Comparison of ENCODE assay signal across 16 cellular contexts in the genomic region with DNA sequence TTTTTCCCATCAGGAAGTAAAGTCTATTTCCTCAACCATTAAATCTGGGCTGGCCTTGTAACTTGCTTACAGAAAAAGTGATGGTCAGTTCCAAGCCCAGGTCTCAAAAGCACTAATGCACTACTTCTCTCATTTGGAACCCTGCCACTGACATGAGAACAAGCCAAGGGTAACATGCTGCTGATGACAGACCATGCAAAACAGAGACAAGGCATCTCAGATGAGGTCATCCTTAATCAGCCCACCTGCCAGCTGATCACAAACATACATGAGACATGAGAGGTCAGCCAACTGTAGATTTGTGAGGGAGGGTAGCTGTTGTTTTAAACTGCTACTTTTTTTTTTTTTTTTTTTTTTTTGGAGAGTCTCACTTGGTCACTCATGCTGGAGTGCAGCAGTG. TPM values are rescaled to one million over a fixed set of nuclear protein-coding genes. Genes with fewer than 3 reads are reported as not detected.
A peak's percentile ranks its signal among the peaks of the same experiment; 100 is the strongest.
DNase-seq lines count a peak whose midpoint lies in the region; ATAC-seq and TF ChIP-seq lines count a peak whose summit lies in the region.
"Had no signal": no experiment of that assay in that cellular context is flagged by ENCODE, and none has a peak within 500 bp of the region (broad histone marks: within the 10 kb centered on the region; RNA-seq: fewer than 3 reads in every experiment).

No MANE protein-coding gene starts in this region.

- no peaks in the 10 kb centered on the region for H3K27me3 Mint-ChIP-seq in Caco-2 (ENCODE audit: insufficient read depth, unreplicated experiment)
- H3K27me3 Mint-ChIP-seq: IgD-negative memory B cell had no signal

- peaks cover 7% of the 10 kb centered on the region for H3K4me1 Mint-ChIP-seq in Caco-2 (ENCODE audit: low read depth, unreplicated experiment)
- H3K4me1 Mint-ChIP-seq: nephron, WTC11 had no signal

- no peak overlapping the region for H3K9ac ChIP-seq in SK-N-SH
- H3K9ac ChIP-seq: BLaER1 treated with 17β-estradiol and CSF1 and Interleukin-3, amounts not matched to agents 10 nM and 100 nM had no signal

- CTCF ChIA-PET in A673 (lab: Charles Lee) (no interaction called here), SK-N-SH (lab: Yijun Ruan, JAX) (interaction anchor here (0.9 kb wide), 1 partner anchor 93 kb away, joined by 3 read pairs; no protein-coding TSS in a partner anchor), Caco-2 (lab: Charles Lee) (no interaction called here)

- no peak overlapping the region for H3K4me2 ChIP-seq in SK-N-SH
- H3K4me2 ChIP-seq: BLaER1 treated with 17β-estradiol and CSF1 and Interleukin-3, amounts not matched to agents 10 nM and 100 nM had no signal

- H3K36me3 ChIP-seq in A673 (ENCODE audit: insufficient read depth, low read length, poor library complexity, severe bottlenecking) (peaks cover under 1% of the 10 kb centered on the region), SK-N-SH (replicated peaks in 1 of 2; ENCODE audit: control insufficient read depth in 1 of 2, insufficient read depth in 2 of 2, low read length in 1 of 2) (peaks cover 3 to 16% of the 10 kb centered on the region in 2 experiments), upper lobe of right lung (peaks cover 47% of the 10 kb centered on the region), Caco-2 (ENCODE audit: control insufficient read depth, insufficient read depth, low read length) (no peaks in the 10 kb centered on the region)

- no peaks in the 10 kb centered on the region for H3K4me1 ChIP-seq in A673 (ENCODE audit: insufficient read depth, low read length, poor library complexity, severe bottlenecking)
- no peaks in the 10 kb centered on the region; a peak in 1 of 4 replicates for H3K4me1 ChIP-seq in SK-N-SH (ENCODE audit: control insufficient read depth in 1 of 2, insufficient read depth in 2 of 2, low read depth in 1 of 2, low read length in 1 of 2)
- H3K4me1 ChIP-seq in upper lobe of right lung, result no peaks in the 10 kb centered on the region
- H3K4me1 ChIP-seq in Caco-2, result no peaks in the 10 kb centered on the region
- H3K4me1 ChIP-seq: BLaER1 treated with 17β-estradiol and CSF1 and Interleukin-3, amounts not matched to agents 10 nM and 100 nM; SJSA1; upper lobe of left lung had no signal

- H2AFZ ChIP-seq in SK-N-SH (ENCODE audit: low read depth), result no peak overlapping the region

- H3K4me3 Mint-ChIP-seq in Caco-2 (ENCODE audit: unreplicated experiment), result no peak overlapping the region
- H3K4me3 Mint-ChIP-seq: IgD-negative memory B cell, nephron, WTC11 had no signal

- DNase-seq in A673 (ENCODE audit: low spot score) (peak; percentile 2), SK-N-SH (peak; percentile 19), fibroblast of the conjunctiva (ENCODE audit: low read depth) (peak; percentile 67), upper lobe of right lung (no peak), Caco-2 (no peak), SKM-1 (lab: John Stamatoyannopoulos, UW; ENCODE audit: unreplicated experiment) (no peak), COLO668 (lab: John Stamatoyannopoulos, UW; ENCODE audit: unreplicated experiment) (no peak)
- DNase-seq: activated T-cell treated with anti-CD3 and anti-CD28 coated beads for 4 hours, NCI-H524, upper lobe of left lung had no signal

- H3K27ac Mint-ChIP-seq in Caco-2 (ENCODE audit: unreplicated experiment), result no peak overlapping the region
- H3K27ac Mint-ChIP-seq: nephron, WTC11 had no signal

- H3K27me3 ChIP-seq in A673 (replicated peaks; ENCODE audit: insufficient read depth, low read depth, low read length, poor library complexity) (no peaks in the 10 kb centered on the region), SK-N-SH (ENCODE audit: insufficient read depth) (no peaks in the 10 kb centered on the region), upper lobe of right lung (no peaks in the 10 kb centered on the region), Caco-2 (replicated peaks; ENCODE audit: control insufficient read depth, insufficient read depth, low read length) (no peaks in the 10 kb centered on the region)
- H3K27me3 ChIP-seq: BLaER1 treated with 17β-estradiol and CSF1 and Interleukin-3, amounts not matched to agents 10 nM and 100 nM; SJSA1; upper lobe of left lung had no signal

- TF ChIP-seq RAD21 in SK-N-SH (IDR thresholded peaks at IDR 0.05; ENCODE audit: low read length), result no peak

- H3K4me3 ChIP-seq in A673 (ENCODE audit: low read depth, low read length, poor library complexity, severe bottlenecking) (no peak overlapping the region), SK-N-SH (ENCODE audit: low read depth in 2 of 2, low read length in 1 of 2) (no peak overlapping the region), upper lobe of right lung (no peak overlapping the region), Caco-2 (ENCODE audit: low read depth, low read length) (no peak overlapping the region)
- H3K4me3 ChIP-seq: BLaER1 treated with 17β-estradiol and CSF1 and Interleukin-3, amounts not matched to agents 10 nM and 100 nM; SJSA1; upper lobe of left lung had no signal

- H3K9me3 Mint-ChIP-seq in Caco-2 (ENCODE audit: unreplicated experiment), result peaks cover 11% of the 10 kb centered on the region
- H3K9me3 Mint-ChIP-seq: nephron, WTC11 had no signal

- H3K9me2 ChIP-seq in SK-N-SH, result no peaks in the 10 kb centered on the region

- H3K27ac ChIP-seq in A673 (ENCODE audit: low read depth, low read length, poor library complexity, severe bottlenecking), result no peak overlapping the region
- H3K27ac ChIP-seq in SK-N-SH (ENCODE audit: low read depth in 2 of 2, low read length in 1 of 2), result no peak overlapping the region
- no peak overlapping the region for H3K27ac ChIP-seq in upper lobe of right lung
- H3K27ac ChIP-seq: BLaER1 treated with 17β-estradiol and CSF1 and Interleukin-3, amounts not matched to agents 10 nM and 100 nM; SJSA1; upper lobe of left lung had no signal

- H4K20me1 ChIP-seq in SK-N-SH (ENCODE audit: insufficient read depth), result no peaks in the 10 kb centered on the region
- H4K20me1 ChIP-seq: BLaER1 treated with 17β-estradiol and CSF1 and Interleukin-3, amounts not matched to agents 10 nM and 100 nM had no signal

- no peaks in the 10 kb centered on the region for H3K79me2 ChIP-seq in SK-N-SH (ENCODE audit: insufficient read depth)

- peaks cover 8% of the 10 kb centered on the region for H3F3A ChIP-seq in SK-N-SH (replicated peaks; ENCODE audit: insufficient read depth)

- POLR2A ChIA-PET in A673 (lab: Charles Lee; ENCODE audit: low non-redundant PET), result no interaction called here
- POLR2A ChIA-PET in SK-N-SH (lab: Yijun Ruan, JAX), result interaction anchor here (1.1 kb wide), 1 partner anchor 16 kb away, joined by 3 read pairs; the partner anchor contains the start of gene TWF1
- POLR2A ChIA-PET in Caco-2 (lab: Charles Lee), result no interaction called here

- TF ChIP-seq EP300 in SK-N-SH (IDR thresholded peaks at IDR 0.05; ENCODE audit: borderline replicate concordance in 1 of 2, low read depth in 1 of 2, low read length in 1 of 2), result no peak

- intact Hi-C loops in A673 (cut with micrococcal nuclease; ENCODE audit: unreplicated experiment), result no loop called here
- intact Hi-C loops in upper lobe of right lung (cut with DNase I), result no loop called here
- intact Hi-C loops in Caco-2 (cut with micrococcal nuclease; ENCODE audit: unreplicated experiment), result no loop called here

- H3K36me3 Mint-ChIP-seq in Caco-2 (ENCODE audit: insufficient read depth, unreplicated experiment), result peaks cover 22% of the 10 kb centered on the region

- ATAC-seq in GM18511 (IDR thresholded peaks at IDR 0.05; ENCODE audit: unreplicated experiment) (peak; percentile 58), upper lobe of right lung (no peak)
- ATAC-seq: WTC11 had no signal

- BruUV-seq in A673 (replicated peaks; lab: Mats Ljungman, UMichigan) (no TSS peak), Caco-2 (replicated peaks; lab: Mats Ljungman, UMichigan) (no TSS peak)

- TF ChIP-seq CTCF in A673 (conservative IDR thresholded peaks at IDR 0.05; ENCODE audit: low read depth, low read length), result no peak
- no peak for TF ChIP-seq CTCF in SK-N-SH (IDR thresholded peaks at IDR 0.05)
- TF ChIP-seq CTCF in upper lobe of right lung (IDR thresholded peaks at IDR 0.05), result no peak
- no peak for TF ChIP-seq CTCF in Caco-2 (IDR thresholded peaks at IDR 0.05; ENCODE audit: insufficient read depth in 1 of 2, low read depth in 1 of 2, low read length in 1 of 2, severe bottlenecking in 1 of 2, unreplicated experiment in 1 of 2)

- H3K9me3 ChIP-seq in A673 (ENCODE audit: low read depth, low read length, poor library complexity, severe bottlenecking) (no peaks in the 10 kb centered on the region), SK-N-SH (no peaks in the 10 kb centered on the region), upper lobe of right lung (no peaks in the 10 kb centered on the region), Caco-2 (no peaks in the 10 kb centered on the region)
- H3K9me3 ChIP-seq: BLaER1 treated with 17β-estradiol and CSF1 and Interleukin-3, amounts not matched to agents 10 nM and 100 nM; SJSA1; upper lobe of left lung had no signal

TF ChIP-seq in SK-N-SH, 30 proteins besides CTCF, POLR2A, EP300 and RAD21:
- no peak for TF ChIP-seq RCOR1 (IDR thresholded peaks at IDR 0.05; ENCODE audit: low read length)
- peak; percentile 13; the same call in 1 of the 2 replicates for TF ChIP-seq TCF12 (IDR thresholded peaks at IDR 0.05)
TF ChIP-seq in SK-N-SH: peak in this region for 1.

RNA-seq across cellular contexts. Expression of gene TWF1, which starts 16.2 kb away (rescaled TPM):
- total RNA-seq in A673 (2021) (95.0 and 107 TPM in 2 replicates), upper lobe of right lung (52.1 TPM), Caco-2 (2022) (125 and 140 TPM in 2 replicates)
- 36.9 and 51.7 TPM in 2 replicates for polyA plus RNA-seq in SK-N-SH (2012; rRNA removed)
- 73.4 and 85.7 TPM in 2 replicates for polyA plus RNA-seq in SK-N-SH (2012; cell fraction: cytosol; rRNA removed)
- polyA plus RNA-seq in SK-N-SH (2012; cell fraction: nucleus; rRNA removed), result 11.0 and 24.4 TPM in 2 replicates

RNA-seq across cellular contexts. Expression of gene IRAK4, which starts 31.2 kb away (rescaled TPM):
- total RNA-seq in A673 (2021), result 9.0 and 11.3 TPM in 2 replicates
- polyA plus RNA-seq in SK-N-SH (2012; rRNA removed), result 5.1 and 9.3 TPM in 2 replicates
- 6.3 and 6.9 TPM in 2 replicates for polyA plus RNA-seq in SK-N-SH (2012; cell fraction: cytosol; rRNA removed)
- polyA plus RNA-seq in SK-N-SH (2012; cell fraction: nucleus; rRNA removed), result 10.1 and 20.7 TPM in 2 replicates
- total RNA-seq in upper lobe of right lung, result 18.4 TPM
- 11.7 and 15.3 TPM in 2 replicates for total RNA-seq in Caco-2 (2022)

RNA-seq across cellular contexts. Expression of gene PUS7L, which starts 31.4 kb away (rescaled TPM):
- total RNA-seq in A673 (2021) (16.2 TPM in 2 replicates), upper lobe of right lung (11.7 TPM), Caco-2 (2022) (29.1 and 36.0 TPM in 2 replicates)
- polyA plus RNA-seq in SK-N-SH (2012; rRNA removed), result 1.8 and 2.6 TPM in 2 replicates
- polyA plus RNA-seq in SK-N-SH (2012; cell fraction: cytosol; rRNA removed), result 2.6 and 3.2 TPM in 2 replicates
- 1.6 and 4.1 TPM in 2 replicates for polyA plus RNA-seq in SK-N-SH (2012; cell fraction: nucleus; rRNA removed)

RNA-seq across cellular contexts. Expression of gene TMEM117, which starts 45.9 kb away (rescaled TPM):
- total RNA-seq in A673 (2021) (5.9 and 8.5 TPM in 2 replicates), upper lobe of right lung (4.6 TPM), Caco-2 (2022) (28.0 and 34.1 TPM in 2 replicates)
- polyA plus RNA-seq in SK-N-SH (2012; rRNA removed), result 0.81 and 1.0 TPM in 2 replicates
- 1.8 and 2.0 TPM in 2 replicates for polyA plus RNA-seq in SK-N-SH (2012; cell fraction: cytosol; rRNA removed)
- 0.35 and 0.99 TPM in 2 replicates for polyA plus RNA-seq in SK-N-SH (2012; cell fraction: nucleus; rRNA removed)

Comparison
In these comparisons a context has a peak if more than half of its experiments do, and no peak if none do; other contexts are left out.
1. DNase-seq: peak in A673 (single experiment), SK-N-SH (single experiment) and fibroblast of the conjunctiva (single experiment); none in upper lobe of right lung (single experiment), Caco-2 (0 of 2), SKM-1 (single experiment) and COLO668 (single experiment).